1 cellular context compared by ENCODE assay signal in the genomic region with DNA sequence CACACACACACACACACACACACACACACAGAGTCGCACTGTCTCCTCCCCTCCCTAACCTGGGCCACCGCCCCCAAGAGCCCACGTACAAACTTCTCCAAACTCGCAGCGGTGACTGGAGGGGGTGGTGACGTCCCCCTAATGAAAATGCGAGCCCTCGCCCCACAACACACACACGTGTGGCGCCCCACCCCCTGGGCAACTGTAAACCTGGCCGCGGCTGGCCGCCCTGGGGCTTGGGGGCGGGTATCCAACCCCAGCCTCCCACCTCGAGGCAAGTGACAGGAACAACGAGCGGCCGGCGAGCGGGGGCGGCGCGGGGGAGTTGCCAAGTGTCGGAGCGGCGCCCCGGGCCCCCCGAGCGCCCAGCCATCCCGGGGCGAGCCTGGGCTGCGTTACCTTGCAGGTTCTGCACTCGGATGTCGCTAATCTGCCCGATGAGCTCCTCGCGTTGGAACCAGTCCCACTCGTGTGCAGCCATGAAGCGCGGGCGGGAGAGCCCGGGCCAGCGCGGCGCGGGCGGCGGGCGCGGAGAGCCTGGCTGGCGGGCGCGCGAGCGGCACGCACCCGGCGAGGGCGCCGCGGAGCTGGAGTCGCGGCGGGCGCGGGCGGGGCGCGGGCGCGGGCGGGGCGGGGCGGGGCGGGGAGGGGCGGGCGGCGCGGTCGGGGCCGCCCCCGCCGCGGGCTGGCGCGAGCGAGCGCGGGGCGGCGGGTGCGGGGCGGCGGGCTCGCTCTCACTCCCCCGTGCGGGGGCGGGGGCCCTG.
TF ChIP-seq lines count a peak whose summit lies in the region.

A gene with protein sequence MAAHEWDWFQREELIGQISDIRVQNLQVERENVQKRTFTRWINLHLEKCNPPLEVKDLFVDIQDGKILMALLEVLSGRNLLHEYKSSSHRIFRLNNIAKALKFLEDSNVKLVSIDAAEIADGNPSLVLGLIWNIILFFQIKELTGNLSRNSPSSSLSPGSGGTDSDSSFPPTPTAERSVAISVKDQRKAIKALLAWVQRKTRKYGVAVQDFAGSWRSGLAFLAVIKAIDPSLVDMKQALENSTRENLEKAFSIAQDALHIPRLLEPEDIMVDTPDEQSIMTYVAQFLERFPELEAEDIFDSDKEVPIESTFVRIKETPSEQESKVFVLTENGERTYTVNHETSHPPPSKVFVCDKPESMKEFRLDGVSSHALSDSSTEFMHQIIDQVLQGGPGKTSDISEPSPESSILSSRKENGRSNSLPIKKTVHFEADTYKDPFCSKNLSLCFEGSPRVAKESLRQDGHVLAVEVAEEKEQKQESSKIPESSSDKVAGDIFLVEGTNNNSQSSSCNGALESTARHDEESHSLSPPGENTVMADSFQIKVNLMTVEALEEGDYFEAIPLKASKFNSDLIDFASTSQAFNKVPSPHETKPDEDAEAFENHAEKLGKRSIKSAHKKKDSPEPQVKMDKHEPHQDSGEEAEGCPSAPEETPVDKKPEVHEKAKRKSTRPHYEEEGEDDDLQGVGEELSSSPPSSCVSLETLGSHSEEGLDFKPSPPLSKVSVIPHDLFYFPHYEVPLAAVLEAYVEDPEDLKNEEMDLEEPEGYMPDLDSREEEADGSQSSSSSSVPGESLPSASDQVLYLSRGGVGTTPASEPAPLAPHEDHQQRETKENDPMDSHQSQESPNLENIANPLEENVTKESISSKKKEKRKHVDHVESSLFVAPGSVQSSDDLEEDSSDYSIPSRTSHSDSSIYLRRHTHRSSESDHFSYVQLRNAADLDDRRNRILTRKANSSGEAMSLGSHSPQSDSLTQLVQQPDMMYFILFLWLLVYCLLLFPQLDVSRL (minus strand): TSS at position 597 of the 764 bp plus-strand sequence. CDS start 116 bp downstream, at position 481.

TF ChIP-seq in HepG2, 621 proteins besides CTCF, POLR2A, EP300 and RAD21 (continued from another document and continues in another):
- TF ChIP-seq, protein P1, sequence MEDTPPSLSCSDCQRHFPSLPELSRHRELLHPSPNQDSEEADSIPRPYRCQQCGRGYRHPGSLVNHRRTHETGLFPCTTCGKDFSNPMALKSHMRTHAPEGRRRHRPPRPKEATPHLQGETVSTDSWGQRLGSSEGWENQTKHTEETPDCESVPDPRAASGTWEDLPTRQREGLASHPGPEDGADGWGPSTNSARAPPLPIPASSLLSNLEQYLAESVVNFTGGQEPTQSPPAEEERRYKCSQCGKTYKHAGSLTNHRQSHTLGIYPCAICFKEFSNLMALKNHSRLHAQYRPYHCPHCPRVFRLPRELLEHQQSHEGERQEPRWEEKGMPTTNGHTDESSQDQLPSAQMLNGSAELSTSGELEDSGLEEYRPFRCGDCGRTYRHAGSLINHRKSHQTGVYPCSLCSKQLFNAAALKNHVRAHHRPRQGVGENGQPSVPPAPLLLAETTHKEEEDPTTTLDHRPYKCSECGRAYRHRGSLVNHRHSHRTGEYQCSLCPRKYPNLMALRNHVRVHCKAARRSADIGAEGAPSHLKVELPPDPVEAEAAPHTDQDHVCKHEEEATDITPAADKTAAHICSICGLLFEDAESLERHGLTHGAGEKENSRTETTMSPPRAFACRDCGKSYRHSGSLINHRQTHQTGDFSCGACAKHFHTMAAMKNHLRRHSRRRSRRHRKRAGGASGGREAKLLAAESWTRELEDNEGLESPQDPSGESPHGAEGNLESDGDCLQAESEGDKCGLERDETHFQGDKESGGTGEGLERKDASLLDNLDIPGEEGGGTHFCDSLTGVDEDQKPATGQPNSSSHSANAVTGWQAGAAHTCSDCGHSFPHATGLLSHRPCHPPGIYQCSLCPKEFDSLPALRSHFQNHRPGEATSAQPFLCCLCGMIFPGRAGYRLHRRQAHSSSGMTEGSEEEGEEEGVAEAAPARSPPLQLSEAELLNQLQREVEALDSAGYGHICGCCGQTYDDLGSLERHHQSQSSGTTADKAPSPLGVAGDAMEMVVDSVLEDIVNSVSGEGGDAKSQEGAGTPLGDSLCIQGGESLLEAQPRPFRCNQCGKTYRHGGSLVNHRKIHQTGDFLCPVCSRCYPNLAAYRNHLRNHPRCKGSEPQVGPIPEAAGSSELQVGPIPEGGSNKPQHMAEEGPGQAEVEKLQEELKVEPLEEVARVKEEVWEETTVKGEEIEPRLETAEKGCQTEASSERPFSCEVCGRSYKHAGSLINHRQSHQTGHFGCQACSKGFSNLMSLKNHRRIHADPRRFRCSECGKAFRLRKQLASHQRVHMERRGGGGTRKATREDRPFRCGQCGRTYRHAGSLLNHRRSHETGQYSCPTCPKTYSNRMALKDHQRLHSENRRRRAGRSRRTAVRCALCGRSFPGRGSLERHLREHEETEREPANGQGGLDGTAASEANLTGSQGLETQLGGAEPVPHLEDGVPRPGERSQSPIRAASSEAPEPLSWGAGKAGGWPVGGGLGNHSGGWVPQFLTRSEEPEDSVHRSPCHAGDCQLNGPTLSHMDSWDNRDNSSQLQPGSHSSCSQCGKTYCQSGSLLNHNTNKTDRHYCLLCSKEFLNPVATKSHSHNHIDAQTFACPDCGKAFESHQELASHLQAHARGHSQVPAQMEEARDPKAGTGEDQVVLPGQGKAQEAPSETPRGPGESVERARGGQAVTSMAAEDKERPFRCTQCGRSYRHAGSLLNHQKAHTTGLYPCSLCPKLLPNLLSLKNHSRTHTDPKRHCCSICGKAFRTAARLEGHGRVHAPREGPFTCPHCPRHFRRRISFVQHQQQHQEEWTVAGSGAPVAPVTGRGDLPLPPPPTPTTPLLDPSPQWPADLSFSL (CRISPR knock-in tag; IDR thresholded peaks at IDR 0.05), result peak; percentile 92
- TF ChIP-seq, protein P2, sequence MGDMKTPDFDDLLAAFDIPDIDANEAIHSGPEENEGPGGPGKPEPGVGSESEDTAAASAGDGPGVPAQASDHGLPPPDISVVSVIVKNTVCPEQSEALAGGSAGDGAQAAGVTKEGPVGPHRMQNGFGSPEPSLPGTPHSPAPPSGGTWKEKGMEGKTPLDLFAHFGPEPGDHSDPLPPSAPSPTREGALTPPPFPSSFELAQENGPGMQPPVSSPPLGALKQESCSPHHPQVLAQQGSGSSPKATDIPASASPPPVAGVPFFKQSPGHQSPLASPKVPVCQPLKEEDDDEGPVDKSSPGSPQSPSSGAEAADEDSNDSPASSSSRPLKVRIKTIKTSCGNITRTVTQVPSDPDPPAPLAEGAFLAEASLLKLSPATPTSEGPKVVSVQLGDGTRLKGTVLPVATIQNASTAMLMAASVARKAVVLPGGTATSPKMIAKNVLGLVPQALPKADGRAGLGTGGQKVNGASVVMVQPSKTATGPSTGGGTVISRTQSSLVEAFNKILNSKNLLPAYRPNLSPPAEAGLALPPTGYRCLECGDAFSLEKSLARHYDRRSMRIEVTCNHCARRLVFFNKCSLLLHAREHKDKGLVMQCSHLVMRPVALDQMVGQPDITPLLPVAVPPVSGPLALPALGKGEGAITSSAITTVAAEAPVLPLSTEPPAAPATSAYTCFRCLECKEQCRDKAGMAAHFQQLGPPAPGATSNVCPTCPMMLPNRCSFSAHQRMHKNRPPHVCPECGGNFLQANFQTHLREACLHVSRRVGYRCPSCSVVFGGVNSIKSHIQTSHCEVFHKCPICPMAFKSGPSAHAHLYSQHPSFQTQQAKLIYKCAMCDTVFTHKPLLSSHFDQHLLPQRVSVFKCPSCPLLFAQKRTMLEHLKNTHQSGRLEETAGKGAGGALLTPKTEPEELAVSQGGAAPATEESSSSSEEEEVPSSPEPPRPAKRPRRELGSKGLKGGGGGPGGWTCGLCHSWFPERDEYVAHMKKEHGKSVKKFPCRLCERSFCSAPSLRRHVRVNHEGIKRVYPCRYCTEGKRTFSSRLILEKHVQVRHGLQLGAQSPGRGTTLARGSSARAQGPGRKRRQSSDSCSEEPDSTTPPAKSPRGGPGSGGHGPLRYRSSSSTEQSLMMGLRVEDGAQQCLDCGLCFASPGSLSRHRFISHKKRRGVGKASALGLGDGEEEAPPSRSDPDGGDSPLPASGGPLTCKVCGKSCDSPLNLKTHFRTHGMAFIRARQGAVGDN (CRISPR knock-in tag; IDR thresholded peaks at IDR 0.05), result peak; percentile 72
- TF ChIP-seq ZNF343 (CRISPR knock-in tag; IDR thresholded peaks at IDR 0.05), result 0 out of 2 replicates have a peak, but pooled peaks have one; percentile 30
- TF ChIP-seq, protein P3, sequence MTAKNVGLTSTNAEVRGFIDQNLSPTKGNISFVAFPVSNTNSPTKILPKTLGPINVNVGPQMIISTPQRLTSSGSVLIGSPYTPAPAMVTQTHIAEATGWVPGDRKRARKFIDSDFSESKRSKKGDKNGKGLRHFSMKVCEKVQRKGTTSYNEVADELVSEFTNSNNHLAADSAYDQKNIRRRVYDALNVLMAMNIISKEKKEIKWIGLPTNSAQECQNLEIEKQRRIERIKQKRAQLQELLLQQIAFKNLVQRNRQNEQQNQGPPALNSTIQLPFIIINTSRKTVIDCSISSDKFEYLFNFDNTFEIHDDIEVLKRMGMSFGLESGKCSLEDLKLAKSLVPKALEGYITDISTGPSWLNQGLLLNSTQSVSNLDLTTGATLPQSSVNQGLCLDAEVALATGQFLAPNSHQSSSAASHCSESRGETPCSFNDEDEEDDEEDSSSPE (CRISPR knock-in tag; IDR thresholded peaks at IDR 0.05), result 0 out of 2 replicates have a peak, but pooled peaks have one; percentile 18
- TF ChIP-seq, protein P4, sequence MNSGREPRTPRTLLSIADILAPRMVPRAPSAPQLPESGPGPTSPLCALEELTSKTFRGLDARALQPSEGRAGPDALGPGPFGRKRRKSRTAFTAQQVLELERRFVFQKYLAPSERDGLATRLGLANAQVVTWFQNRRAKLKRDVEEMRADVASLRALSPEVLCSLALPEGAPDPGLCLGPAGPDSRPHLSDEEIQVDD (CRISPR knock-in tag; IDR thresholded peaks at IDR 0.05; ENCODE audit: borderline replicate concordance), result no peak
- TF ChIP-seq ZNF792 (CRISPR knock-in tag; IDR thresholded peaks at IDR 0.05), result no peak
- TF ChIP-seq NR2C2 (CRISPR knock-in tag; IDR thresholded peaks at IDR 0.05; ENCODE audit: borderline replicate concordance), result peak; percentile 17; the same call in 1 of the 2 replicates
- TF ChIP-seq ZNF543 (CRISPR knock-in tag; IDR thresholded peaks at IDR 0.05), result 0 out of 2 replicates have a peak, but pooled peaks have one; percentile 17
- TF ChIP-seq ZNF10 (CRISPR knock-in tag; IDR thresholded peaks at IDR 0.05; ENCODE audit: borderline replicate concordance, low read depth), result no peak
- no peak for TF ChIP-seq ZNF816 (CRISPR knock-in tag; IDR thresholded peaks at IDR 0.05; ENCODE audit: borderline replicate concordance)
- TF ChIP-seq, protein P5, sequence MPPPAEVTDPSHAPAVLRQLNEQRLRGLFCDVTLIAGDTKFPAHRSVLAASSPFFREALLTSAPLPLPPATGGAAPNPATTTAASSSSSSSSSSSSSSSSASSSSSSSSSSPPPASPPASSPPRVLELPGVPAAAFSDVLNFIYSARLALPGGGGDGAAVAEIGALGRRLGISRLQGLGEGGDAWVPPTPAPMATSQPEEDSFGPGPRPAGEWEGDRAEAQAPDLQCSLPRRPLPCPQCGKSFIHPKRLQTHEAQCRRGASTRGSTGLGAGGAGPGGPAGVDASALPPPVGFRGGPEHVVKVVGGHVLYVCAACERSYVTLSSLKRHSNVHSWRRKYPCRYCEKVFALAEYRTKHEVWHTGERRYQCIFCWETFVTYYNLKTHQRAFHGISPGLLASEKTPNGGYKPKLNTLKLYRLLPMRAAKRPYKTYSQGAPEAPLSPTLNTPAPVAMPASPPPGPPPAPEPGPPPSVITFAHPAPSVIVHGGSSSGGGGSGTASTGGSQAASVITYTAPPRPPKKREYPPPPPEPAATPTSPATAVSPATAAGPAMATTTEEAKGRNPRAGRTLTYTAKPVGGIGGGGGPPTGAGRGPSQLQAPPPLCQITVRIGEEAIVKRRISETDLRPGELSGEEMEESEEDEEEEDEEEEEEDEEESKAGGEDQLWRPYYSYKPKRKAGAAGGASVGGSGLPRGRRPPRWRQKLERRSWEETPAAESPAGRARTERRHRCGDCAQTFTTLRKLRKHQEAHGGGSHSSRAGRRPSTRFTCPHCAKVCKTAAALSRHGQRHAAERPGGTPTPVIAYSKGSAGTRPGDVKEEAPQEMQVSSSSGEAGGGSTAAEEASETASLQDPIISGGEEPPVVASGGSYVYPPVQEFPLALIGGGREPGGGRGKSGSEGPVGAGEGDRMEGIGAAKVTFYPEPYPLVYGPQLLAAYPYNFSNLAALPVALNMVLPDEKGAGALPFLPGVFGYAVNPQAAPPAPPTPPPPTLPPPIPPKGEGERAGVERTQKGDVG (CRISPR knock-in tag; IDR thresholded peaks at IDR 0.05; ENCODE audit: borderline replicate concordance), result 0 out of 2 replicates have a peak, but pooled peaks have one; percentile 44
- TF ChIP-seq, protein P6, sequence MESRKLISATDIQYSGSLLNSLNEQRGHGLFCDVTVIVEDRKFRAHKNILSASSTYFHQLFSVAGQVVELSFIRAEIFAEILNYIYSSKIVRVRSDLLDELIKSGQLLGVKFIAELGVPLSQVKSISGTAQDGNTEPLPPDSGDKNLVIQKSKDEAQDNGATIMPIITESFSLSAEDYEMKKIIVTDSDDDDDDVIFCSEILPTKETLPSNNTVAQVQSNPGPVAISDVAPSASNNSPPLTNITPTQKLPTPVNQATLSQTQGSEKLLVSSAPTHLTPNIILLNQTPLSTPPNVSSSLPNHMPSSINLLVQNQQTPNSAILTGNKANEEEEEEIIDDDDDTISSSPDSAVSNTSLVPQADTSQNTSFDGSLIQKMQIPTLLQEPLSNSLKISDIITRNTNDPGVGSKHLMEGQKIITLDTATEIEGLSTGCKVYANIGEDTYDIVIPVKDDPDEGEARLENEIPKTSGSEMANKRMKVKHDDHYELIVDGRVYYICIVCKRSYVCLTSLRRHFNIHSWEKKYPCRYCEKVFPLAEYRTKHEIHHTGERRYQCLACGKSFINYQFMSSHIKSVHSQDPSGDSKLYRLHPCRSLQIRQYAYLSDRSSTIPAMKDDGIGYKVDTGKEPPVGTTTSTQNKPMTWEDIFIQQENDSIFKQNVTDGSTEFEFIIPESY (CRISPR knock-in tag; IDR thresholded peaks at IDR 0.05), result no peak
- TF ChIP-seq, protein P7, sequence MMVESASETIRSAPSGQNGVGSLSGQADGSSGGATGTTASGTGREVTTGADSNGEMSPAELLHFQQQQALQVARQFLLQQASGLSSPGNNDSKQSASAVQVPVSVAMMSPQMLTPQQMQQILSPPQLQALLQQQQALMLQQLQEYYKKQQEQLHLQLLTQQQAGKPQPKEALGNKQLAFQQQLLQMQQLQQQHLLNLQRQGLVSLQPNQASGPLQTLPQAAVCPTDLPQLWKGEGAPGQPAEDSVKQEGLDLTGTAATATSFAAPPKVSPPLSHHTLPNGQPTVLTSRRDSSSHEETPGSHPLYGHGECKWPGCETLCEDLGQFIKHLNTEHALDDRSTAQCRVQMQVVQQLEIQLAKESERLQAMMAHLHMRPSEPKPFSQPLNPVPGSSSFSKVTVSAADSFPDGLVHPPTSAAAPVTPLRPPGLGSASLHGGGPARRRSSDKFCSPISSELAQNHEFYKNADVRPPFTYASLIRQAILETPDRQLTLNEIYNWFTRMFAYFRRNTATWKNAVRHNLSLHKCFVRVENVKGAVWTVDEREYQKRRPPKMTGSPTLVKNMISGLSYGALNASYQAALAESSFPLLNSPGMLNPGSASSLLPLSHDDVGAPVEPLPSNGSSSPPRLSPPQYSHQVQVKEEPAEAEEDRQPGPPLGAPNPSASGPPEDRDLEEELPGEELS (CRISPR knock-in tag; IDR thresholded peaks at IDR 0.05), result peak; percentile 35; the same call in 1 of the 2 replicates
- no peak for TF ChIP-seq ZNF274 (CRISPR knock-in tag; IDR thresholded peaks at IDR 0.05)
- no peak for TF ChIP-seq ZNF432 (CRISPR knock-in tag; IDR thresholded peaks at IDR 0.05; ENCODE audit: borderline replicate concordance)
- TF ChIP-seq ZNF333 (CRISPR knock-in tag; IDR thresholded peaks at IDR 0.05; ENCODE audit: borderline replicate concordance), result peak; percentile 15; the same call in 1 of the 2 replicates
- no peak for TF ChIP-seq ZNF367 (CRISPR knock-in tag; IDR thresholded peaks at IDR 0.05; ENCODE audit: borderline replicate concordance)
- TF ChIP-seq ATRX (CRISPR knock-in tag; IDR thresholded peaks at IDR 0.05; ENCODE audit: borderline replicate concordance), result no peak
- TF ChIP-seq ZNF83 (CRISPR knock-in tag; IDR thresholded peaks at IDR 0.05; ENCODE audit: borderline replicate concordance), result no peak
- 0 out of 2 replicates have a peak, but pooled peaks have one; percentile 32 for TF ChIP-seq ZNF776 (CRISPR knock-in tag; IDR thresholded peaks at IDR 0.05)
- TF ChIP-seq, protein P8, sequence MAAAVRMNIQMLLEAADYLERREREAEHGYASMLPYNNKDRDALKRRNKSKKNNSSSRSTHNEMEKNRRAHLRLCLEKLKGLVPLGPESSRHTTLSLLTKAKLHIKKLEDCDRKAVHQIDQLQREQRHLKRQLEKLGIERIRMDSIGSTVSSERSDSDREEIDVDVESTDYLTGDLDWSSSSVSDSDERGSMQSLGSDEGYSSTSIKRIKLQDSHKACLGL (CRISPR knock-in tag; IDR thresholded peaks at IDR 0.05), result peak; percentile 56; the same call in 1 of the 2 replicates
